Comparison of ENCODE assay signal across 1 cellular context in genomic region chr2:179239194-179239593, GRCh38.
TF ChIP-seq lines count a peak whose summit lies in the region.

No MANE protein-coding gene starts in this region.

TF ChIP-seq in HepG2, 621 proteins besides CTCF, POLR2A, EP300 and RAD21 (continued from another document and continues in another):
- TF ChIP-seq FOXA3 (CRISPR knock-in tag; IDR thresholded peaks at IDR 0.05) = peak; percentile 67
- no peak for TF ChIP-seq RFX5 (IDR thresholded peaks at IDR 0.05; ENCODE audit: low read depth, low read length)
- TF ChIP-seq ZSCAN22 (CRISPR knock-in tag; IDR thresholded peaks at IDR 0.05) = no peak
- peak; percentile 23; the same call in 1 of the 2 replicates for TF ChIP-seq MIER3 (CRISPR knock-in tag; IDR thresholded peaks at IDR 0.05; ENCODE audit: borderline replicate concordance)
- TF ChIP-seq ZNF513 (CRISPR knock-in tag; conservative IDR thresholded peaks at IDR 0.05) = no peak
- TF ChIP-seq LRRFIP1 (CRISPR knock-in tag; conservative IDR thresholded peaks at IDR 0.05) = no peak
- TF ChIP-seq DBP (CRISPR knock-in tag; IDR thresholded peaks at IDR 0.05; ENCODE audit: not compliant biosample characterization) = no peak
- TF ChIP-seq ZFP90 (CRISPR knock-in tag; IDR thresholded peaks at IDR 0.05; ENCODE audit: borderline replicate concordance) = no peak
- TF ChIP-seq ZNF550 (CRISPR knock-in tag; IDR thresholded peaks at IDR 0.05; ENCODE audit: borderline replicate concordance) = no peak
- no peak for TF ChIP-seq ZNF839 (CRISPR knock-in tag; IDR thresholded peaks at IDR 0.05; ENCODE audit: borderline replicate concordance)
- TF ChIP-seq ATF3 (CRISPR knock-in tag; IDR thresholded peaks at IDR 0.05) = peak; percentile 92
- TF ChIP-seq ZNF530 (CRISPR knock-in tag; IDR thresholded peaks at IDR 0.05; ENCODE audit: low read depth) = no peak
- no peak for TF ChIP-seq ZNF468 (CRISPR knock-in tag; IDR thresholded peaks at IDR 0.05)
- TF ChIP-seq ZBTB46 (CRISPR knock-in tag; IDR thresholded peaks at IDR 0.05; ENCODE audit: borderline replicate concordance) = no peak
- no peak for TF ChIP-seq NFAT5 (CRISPR knock-in tag; IDR thresholded peaks at IDR 0.05)
- TF ChIP-seq ZNF292 (CRISPR knock-in tag; IDR thresholded peaks at IDR 0.05; ENCODE audit: borderline replicate concordance, low read depth) = no peak
- no peak for TF ChIP-seq ZFY (CRISPR knock-in tag; IDR thresholded peaks at IDR 0.05)
- 0 out of 2 replicates have a peak, but pooled peaks have one; percentile 12 for TF ChIP-seq ZBTB43 (CRISPR knock-in tag; conservative IDR thresholded peaks at IDR 0.05)
- no peak for TF ChIP-seq ZNF136 (CRISPR knock-in tag; IDR thresholded peaks at IDR 0.05; ENCODE audit: low read depth)
- TF ChIP-seq PAWR (CRISPR knock-in tag; IDR thresholded peaks at IDR 0.05; ENCODE audit: borderline replicate concordance) = no peak
- no peak for TF ChIP-seq MNT (IDR thresholded peaks at IDR 0.05)
- no peak for TF ChIP-seq IKZF4 (CRISPR knock-in tag; IDR thresholded peaks at IDR 0.05; ENCODE audit: borderline replicate concordance, low read depth, not compliant biosample characterization)
- TF ChIP-seq ZNF691 (CRISPR knock-in tag; IDR thresholded peaks at IDR 0.05; ENCODE audit: borderline replicate concordance, low read depth) = no peak
- TF ChIP-seq ZNF10 (CRISPR knock-in tag; IDR thresholded peaks at IDR 0.05; ENCODE audit: borderline replicate concordance, low read depth) = no peak
- no peak for TF ChIP-seq SP5 (CRISPR knock-in tag; IDR thresholded peaks at IDR 0.05; ENCODE audit: borderline replicate concordance, low read depth)
- TF ChIP-seq AFF4 (CRISPR knock-in tag; IDR thresholded peaks at IDR 0.05) = no peak
- TF ChIP-seq ZSCAN20 (CRISPR knock-in tag; IDR thresholded peaks at IDR 0.05; ENCODE audit: borderline replicate concordance) = no peak
- no peak for TF ChIP-seq CENPBD1 (CRISPR knock-in tag; IDR thresholded peaks at IDR 0.05; ENCODE audit: borderline replicate concordance, low read depth)
- TF ChIP-seq DMAP1 (CRISPR knock-in tag; IDR thresholded peaks at IDR 0.05) = no peak
